8 cellular contexts compared by ENCODE assay signal in genomic region chr20:51661609-51662178, GRCh38.
DNase-seq lines count a peak whose midpoint lies in the region; ATAC-seq and TF ChIP-seq lines count a peak whose summit lies in the region.

No MANE protein-coding gene starts in this region.

- no peak overlapping the region for H3K4me3 Mint-ChIP-seq in activated naive CD4-positive, alpha-beta T cell treated with anti-CD3 and anti-CD28 coated beads for 36 hours

- no peak overlapping the region for H3K27ac ChIP-seq in upper lobe of right lung
- no peak overlapping the region for H3K27ac ChIP-seq in thyroid gland

- H3K4me1 ChIP-seq in upper lobe of right lung (no peaks in the 10 kb centered on the region), thyroid gland (no peaks in the 10 kb centered on the region)

- H3K36me3 Mint-ChIP-seq in activated naive CD4-positive, alpha-beta T cell treated with anti-CD3 and anti-CD28 coated beads for 36 hours (ENCODE audit: low read depth): no peaks in the 10 kb centered on the region

- H3K27ac Mint-ChIP-seq in activated naive CD4-positive, alpha-beta T cell treated with anti-CD3 and anti-CD28 coated beads for 36 hours: no peak overlapping the region

- CTCF ChIA-PET in activated naive CD4-positive, alpha-beta T cell treated with anti-CD3 and anti-CD28 coated beads for 36 hours (lab: Charles Lee): interaction anchor here (0.7 kb wide), 1 partner anchor 32 kb away, joined by 4 read pairs; no protein-coding TSS in a partner anchor

- WGBS in thyroid gland, 2 donors: 79 to 91% methylated on average over 3 of the region's 3 CpGs

- H3K4me1 Mint-ChIP-seq in activated naive CD4-positive, alpha-beta T cell treated with anti-CD3 and anti-CD28 coated beads for 36 hours (ENCODE audit: low read depth): peaks cover 19% of the 10 kb centered on the region

- H3K9me3 Mint-ChIP-seq in activated naive CD4-positive, alpha-beta T cell treated with anti-CD3 and anti-CD28 coated beads for 36 hours: no peaks in the 10 kb centered on the region

- H3K4me3 ChIP-seq in upper lobe of right lung (no peak overlapping the region), thyroid gland (replicated peaks in 1 of 3) (no peak overlapping the region)

- TF ChIP-seq CTCF in upper lobe of right lung (IDR thresholded peaks at IDR 0.05) (no peak), thyroid gland (IDR thresholded peaks at IDR 0.05) (no peak)

- DNase-seq in Daoy (ENCODE audit: low read depth): peak; percentile 90
- peak; percentile 47 for DNase-seq in NCI-H226
- DNase-seq in activated naive CD4-positive, alpha-beta T cell treated with anti-CD3 and anti-CD28 coated beads for 36 hours: peak; percentile 62
- DNase-seq in non-pigmented ciliary epithelial cell (ENCODE audit: low read depth): peak; percentile 50
- no peak for DNase-seq in upper lobe of right lung
- no peak for DNase-seq in GF-D8 (lab: John Stamatoyannopoulos, UW)
- DNase-seq in thyroid gland: no peak

- no peaks in the 10 kb centered on the region for H3K27me3 ChIP-seq in upper lobe of right lung
- no peaks in the 10 kb centered on the region for H3K27me3 ChIP-seq in thyroid gland

- no peak for ATAC-seq in upper lobe of right lung
- no peak for ATAC-seq in GM18858 (IDR thresholded peaks at IDR 0.05; ENCODE audit: unreplicated experiment)

- intact Hi-C loops in activated naive CD4-positive, alpha-beta T cell treated with anti-CD3 and anti-CD28 coated beads for 36 hours (cut with micrococcal nuclease): no loop called here
- intact Hi-C loops in upper lobe of right lung (cut with DNase I): no loop called here
- intact Hi-C loops in thyroid gland (cut with DNase I): no loop called here

- H3K36me3 ChIP-seq in upper lobe of right lung (no peaks in the 10 kb centered on the region), thyroid gland (peaks cover 0 to 3% of the 10 kb centered on the region in 2 donors)

- H3K9me3 ChIP-seq in upper lobe of right lung: no peaks in the 10 kb centered on the region
- H3K9me3 ChIP-seq in thyroid gland: no peaks in the 10 kb centered on the region

- TF ChIP-seq POLR2A in thyroid gland (IDR thresholded peaks at IDR 0.05): no peak

- H3K27me3 Mint-ChIP-seq in activated naive CD4-positive, alpha-beta T cell treated with anti-CD3 and anti-CD28 coated beads for 36 hours (ENCODE audit: low read depth): peaks cover 4% of the 10 kb centered on the region

Comparison
In these comparisons a context has a peak if more than half of its experiments do, and no peak if none do; other contexts are left out.
1. DNase-seq: peak in Daoy (single experiment), NCI-H226 (single experiment), activated naive CD4-positive, alpha-beta T cell treated with anti-CD3 and anti-CD28 coated beads for 36 hours (single experiment) and non-pigmented ciliary epithelial cell (single experiment); none in upper lobe of right lung (single experiment), GF-D8 (single experiment) and thyroid gland (0 of 2).